ENCODE assay signal across 23 cellular contexts in the genomic region with DNA sequence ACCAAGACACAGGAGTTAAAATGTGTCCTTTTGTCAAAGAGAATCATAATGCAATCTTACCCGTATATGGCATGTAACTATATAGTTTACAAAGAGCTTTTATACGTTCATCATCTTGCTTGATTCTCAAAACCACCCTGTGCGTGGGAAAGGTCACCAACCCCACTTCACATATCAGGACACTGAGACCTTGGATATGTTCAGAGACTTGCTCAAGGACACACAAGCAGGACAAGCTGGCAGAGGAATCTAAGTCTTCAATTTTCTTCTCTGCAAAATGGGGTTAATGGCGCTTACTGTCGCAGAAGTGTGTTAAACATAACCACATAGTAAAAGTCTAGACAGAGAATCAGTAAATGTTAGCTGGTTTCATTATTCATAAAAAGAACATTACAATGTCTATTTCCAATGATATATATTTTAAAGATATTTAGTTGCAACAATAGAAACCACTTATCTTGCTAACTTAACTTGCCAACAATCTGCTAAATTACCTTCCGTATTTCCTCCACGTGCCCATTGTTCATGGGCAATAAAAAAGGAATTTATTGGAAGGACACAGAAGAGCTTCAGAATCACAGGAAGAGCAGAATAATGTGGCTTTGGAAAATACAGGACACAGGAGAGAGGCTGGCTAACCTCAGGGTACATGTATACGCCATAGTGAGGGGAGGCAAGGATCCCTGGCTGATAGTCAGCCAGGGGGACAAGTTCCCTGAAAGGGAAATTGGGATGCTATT.
"Had no signal": no experiment of that assay in that cellular context is flagged by ENCODE, and none has a peak within 500 bp of the region (broad histone marks: within the 10 kb centered on the region; RNA-seq: fewer than 3 reads in every experiment).

No MANE protein-coding gene starts in this region.

- H3K9ac ChIP-seq: neural progenitor cell had no signal

- H3K4me2 ChIP-seq: neural progenitor cell had no signal

- DNase-seq: activated CD4-positive, alpha-beta T cell treated with anti-CD3 and anti-CD28 coated beads for 4 hours; activated CD4-positive, alpha-beta T cell treated with anti-CD3 and anti-CD28 coated beads, Interleukin-2, amount 50 U/mL, for 48 hours; activated CD8-positive, alpha-beta memory T cell treated with anti-CD3 and anti-CD28 coated beads, Interleukin-2, amount 50 U/mL, for 4 hours; activated gamma-delta T cell; activated naive CD4-positive, alpha-beta T cell treated with anti-CD3 and anti-CD28 coated beads, Interleukin-2, amount 10 ng/mL, durations not matched to agents 7 days and 5 days; activated naive CD8-positive, alpha-beta T cell treated with anti-CD3 and anti-CD28 coated beads, Interleukin-2, amount 10 ng/mL, durations not matched to agents 7 days and 5 days; activated T-cell treated with anti-CD3 and anti-CD28 coated beads, Interleukin-2, amount 50 U/mL, for 1 hour; amniotic stem cell; effector CD8-positive, alpha-beta T cell; left ventricle myocardium inferior; naive thymus-derived CD4-positive, alpha-beta T cell; occipital lobe; T-cell; tibial artery; upper lobe of right lung had no signal

- H3K9me3 Mint-ChIP-seq: activated naive CD4-positive, alpha-beta T cell treated with anti-CD3 and anti-CD28 coated beads, Interleukin-2, amount 10 ng/mL, durations not matched to agents 7 days and 5 days; activated naive CD8-positive, alpha-beta T cell treated with anti-CD3 and anti-CD28 coated beads, Interleukin-2, amount 10 ng/mL, durations not matched to agents 7 days and 5 days; activated T-helper 1 cell treated with anti-CD3 and anti-CD28 coated beads, Interleukin-12 subunit alpha, Interleukin-12 subunit beta, Interleukin-2, Interleukin-4 antibody, amounts not matched to agents 30 ng/mL and 10 ng/mL and 1 ng/mL, durations not matched to agents 14 hours and 24 hours and 36 hours; dendritic cell treated with granulocyte-macrophage colony-stimulating factor and Interleukin-4, amounts not matched to agents 40 ng/mL and 50 ng/mL, for 4 days; naive thymus-derived CD4-positive, alpha-beta T cell; neural progenitor cell; T-cell; T-helper 2 cell treated with Interferon-gamma antibody and Interleukin-4, amounts not matched to agents 5 μg/mL and 100 μg/mL, for 36 hours had no signal

- H3K9me3 ChIP-seq: left ventricle myocardium inferior, right atrium auricular region, suprapubic skin, tibial artery, upper lobe of right lung had no signal

- H3K4me1 ChIP-seq: right atrium auricular region had no signal

- H3K36me3 ChIP-seq: left ventricle myocardium inferior, neural progenitor cell, right atrium auricular region, suprapubic skin, tibial artery, upper lobe of right lung had no signal

- H3K27ac ChIP-seq: left ventricle myocardium inferior, neural progenitor cell, right atrium auricular region, suprapubic skin, tibial artery, upper lobe of right lung, VCaP had no signal

- ATAC-seq: naive thymus-derived CD4-positive, alpha-beta T cell; T-cell; upper lobe of right lung had no signal

- H3K27ac Mint-ChIP-seq: activated naive CD4-positive, alpha-beta T cell treated with anti-CD3 and anti-CD28 coated beads, Interleukin-2, amount 10 ng/mL, durations not matched to agents 7 days and 5 days; activated naive CD8-positive, alpha-beta T cell treated with anti-CD3 and anti-CD28 coated beads, Interleukin-2, amount 10 ng/mL, durations not matched to agents 7 days and 5 days; activated T-helper 1 cell treated with anti-CD3 and anti-CD28 coated beads, Interleukin-12 subunit alpha, Interleukin-12 subunit beta, Interleukin-2, Interleukin-4 antibody, amounts not matched to agents 30 ng/mL and 10 ng/mL and 1 ng/mL, durations not matched to agents 14 hours and 24 hours and 36 hours; dendritic cell treated with granulocyte-macrophage colony-stimulating factor and Interleukin-4, amounts not matched to agents 40 ng/mL and 50 ng/mL, for 4 days; naive thymus-derived CD4-positive, alpha-beta T cell; neural progenitor cell; T-cell; T-helper 2 cell treated with Interferon-gamma antibody and Interleukin-4, amounts not matched to agents 5 μg/mL and 100 μg/mL, for 36 hours had no signal

- H3K36me3 Mint-ChIP-seq: activated naive CD4-positive, alpha-beta T cell treated with anti-CD3 and anti-CD28 coated beads, Interleukin-2, amount 10 ng/mL, durations not matched to agents 7 days and 5 days; activated naive CD8-positive, alpha-beta T cell treated with anti-CD3 and anti-CD28 coated beads, Interleukin-2, amount 10 ng/mL, durations not matched to agents 7 days and 5 days; naive thymus-derived CD4-positive, alpha-beta T cell; neural progenitor cell; T-cell had no signal

- H3K4me3 Mint-ChIP-seq: activated naive CD4-positive, alpha-beta T cell treated with anti-CD3 and anti-CD28 coated beads, Interleukin-2, amount 10 ng/mL, durations not matched to agents 7 days and 5 days; activated T-helper 1 cell treated with anti-CD3 and anti-CD28 coated beads, Interleukin-12 subunit alpha, Interleukin-12 subunit beta, Interleukin-2, Interleukin-4 antibody, amounts not matched to agents 30 ng/mL and 10 ng/mL and 1 ng/mL, durations not matched to agents 14 hours and 24 hours and 36 hours; dendritic cell treated with granulocyte-macrophage colony-stimulating factor and Interleukin-4, amounts not matched to agents 40 ng/mL and 50 ng/mL, for 4 days; neural progenitor cell; T-cell; T-helper 2 cell treated with Interferon-gamma antibody and Interleukin-4, amounts not matched to agents 5 μg/mL and 100 μg/mL, for 36 hours had no signal

- H3K27me3 ChIP-seq: neural progenitor cell, right atrium auricular region, suprapubic skin, upper lobe of right lung had no signal

- H3K4me3 ChIP-seq: lung, neural progenitor cell, right atrium auricular region, suprapubic skin, tibial artery, upper lobe of right lung had no signal
